Comparison of ENCODE assay signal across 23 cellular contexts in the genomic region with DNA sequence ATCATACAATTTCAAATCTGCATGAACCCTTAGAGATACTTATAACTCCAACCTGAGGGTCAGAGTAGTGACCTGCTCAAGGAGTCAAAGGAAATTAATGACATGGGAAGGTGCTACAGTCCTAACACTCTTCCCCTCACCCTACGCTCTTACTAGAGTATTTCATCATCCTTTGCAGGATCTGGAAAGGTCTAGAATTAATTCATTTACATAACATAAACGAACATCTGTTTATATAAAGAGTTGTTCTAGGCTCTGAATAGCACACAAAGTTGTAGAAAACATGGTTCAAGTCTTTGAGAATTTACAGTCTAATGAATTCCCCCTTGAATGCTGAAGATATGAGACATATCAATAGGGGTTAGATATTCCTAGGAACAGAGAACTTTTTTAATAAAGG. TPM values are rescaled to one million over a fixed set of nuclear protein-coding genes. Genes with fewer than 3 reads are reported as not detected.
DNase-seq lines count a peak whose midpoint lies in the region; ATAC-seq, FAIRE-seq and TF ChIP-seq lines count a peak whose summit lies in the region.
"Had no signal": no experiment of that assay in that cellular context is flagged by ENCODE, and none has a peak within 500 bp of the region (broad histone marks: within the 10 kb centered on the region; RNA-seq: fewer than 3 reads in every experiment).

No MANE protein-coding gene starts in this region.

- TF ChIP-seq RAD21 in HCT116 (IDR thresholded peaks at IDR 0.05; ENCODE audit: low read depth) (no peak), K562 (CRISPR knock-in tag; conservative IDR thresholded peaks at IDR 0.05 in 1 of 2, IDR thresholded peaks at IDR 0.05 in 1 of 2) (no peak)

- no peak overlapping the region for H3K4ac ChIP-seq in mesendoderm (ENCODE audit: low read depth, low read length)

- no peak overlapping the region for H2AK5ac ChIP-seq in mesendoderm (ENCODE audit: low read length)

- H3K4me2 ChIP-seq in HCT116 (ENCODE audit: low read length) (no peak overlapping the region), K562 (ENCODE audit: insufficient read depth, low read length) (no peak overlapping the region), mesendoderm (ENCODE audit: low read length) (no peak overlapping the region)
- H3K4me2 ChIP-seq: BLaER1, PC-9, SK-N-SH had no signal

- H3K27me3 ChIP-seq in HCT116 (ENCODE audit: insufficient read depth, low read length): no peaks in the 10 kb centered on the region
- H3K27me3 ChIP-seq in K562 (ENCODE audit: control insufficient read depth in 2 of 2, insufficient read depth in 2 of 2, low read length in 2 of 2): no peaks in the 10 kb centered on the region
- no peaks in the 10 kb centered on the region for H3K27me3 ChIP-seq in mesendoderm (ENCODE audit: insufficient read depth, low read length, poor library complexity)
- H3K27me3 ChIP-seq in MG63: no peaks in the 10 kb centered on the region
- H3K27me3 ChIP-seq: BLaER1 had no signal

- ATAC-seq in HCT116 (no peak), K562 (peak; percentile 92)

- POLR2A ChIA-PET in HCT116 (lab: Charles Lee): no interaction called here
- POLR2A ChIA-PET in K562 (lab: Yijun Ruan, JAX): interaction anchor here (0.8 kb wide), 1 partner anchor 8 kb away, joined by 3 read pairs; no protein-coding TSS in a partner anchor

- no peak overlapping the region for H3K56ac ChIP-seq in mesendoderm (ENCODE audit: low read length)

- H3K4me3 ChIP-seq in HCT116 (replicated peaks in 1 of 2; ENCODE audit: low read depth in 1 of 2, low read length in 2 of 2): no peak overlapping the region
- H3K4me3 ChIP-seq in K562: no peak overlapping the region
- H3K4me3 ChIP-seq in mesendoderm (ENCODE audit: low read length): no peak overlapping the region
- H3K4me3 ChIP-seq in MG63: no peak overlapping the region
- H3K4me3 ChIP-seq: BLaER1, PC-9 had no signal

- no peak overlapping the region for H4K5ac ChIP-seq in mesendoderm (ENCODE audit: low read length)

- DNase-seq in HCT116 (ENCODE audit: low read depth, low spot score): no peak
- DNase-seq in NCI-H460 (ENCODE audit: extremely low read depth, low read depth): peak; percentile 36
- DNase-seq in K562 (ENCODE audit: extremely low read depth in 1 of 4, low spot score in 3 of 4): no peak
- peak; percentile 23 for DNase-seq in mesendoderm
- no peak for DNase-seq in MG63
- DNase-seq in DMS53 treated with DMSO at 0.1 percent for 48 hours (lab: John Stamatoyannopoulos, UW; ENCODE audit: unreplicated experiment): no peak
- DNase-seq in Ammon's horn (ENCODE audit: low spot score): no peak
- DNase-seq: Caco-2; CD4-positive, alpha-beta memory T cell; GDM1; MM.1S; NCI-H1105; NCI-H146; NCI-H2029; NCI-H2227 treated with DMSO at 0.1 percent for 48 hours; NCI-H510A treated with DMSO at 0.1 percent for 48 hours; NCI-H82; PC-9; RPMI8226; SHP77 treated with DMSO at 0.1 percent for 48 hours; SK-N-SH had no signal

- no peak overlapping the region for H2BK120ac ChIP-seq in mesendoderm (ENCODE audit: low read depth, low read length)

- TF ChIP-seq POLR2A in HCT116 (IDR thresholded peaks at IDR 0.05; ENCODE audit: borderline replicate concordance, extremely low read depth, insufficient read depth, insufficient read length): no peak
- TF ChIP-seq POLR2A in K562 (conservative IDR thresholded peaks at IDR 0.05): no peak

- BruUV-seq in HCT116 (replicated peaks; lab: Mats Ljungman, UMichigan) (no TSS peak), K562 (replicated peaks; lab: Mats Ljungman, UMichigan) (no TSS peak)

- no peaks in the 10 kb centered on the region for H3K9me1 ChIP-seq in K562 (ENCODE audit: control insufficient read depth, insufficient read depth, low read length)

- H3K36me3 ChIP-seq in HCT116 (ENCODE audit: control insufficient read depth in 1 of 2, insufficient read depth in 2 of 2, low read length in 2 of 2) (no peaks in the 10 kb centered on the region), K562 (ENCODE audit: control insufficient read depth, insufficient read depth, low read length) (0 out of 3 replicates have a peak, but pooled peaks cover 2% of the 10 kb centered on the region), mesendoderm (ENCODE audit: control insufficient read depth, insufficient read depth, low read length) (no peaks in the 10 kb centered on the region), MG63 (no peaks in the 10 kb centered on the region)

- no peak overlapping the region for H2BK5ac ChIP-seq in mesendoderm (ENCODE audit: low read length)

- WGBS in K562 (ENCODE audit: insufficient coverage, low coverage, missing lambda C conversion rate): 21% methylated on average over 2 of the region's 2 CpGs
- no CpG with 5 or more reads among the region's 2 CpGs for WGBS in mesendoderm (ENCODE audit: extremely low coverage, insufficient coverage, low lambda C conversion rate)

- H3K9ac ChIP-seq in HCT116 (ENCODE audit: low read length) (no peak overlapping the region), K562 (ENCODE audit: insufficient read depth in 1 of 2, low read depth in 2 of 2, low read length in 2 of 2) (no peak overlapping the region), mesendoderm (ENCODE audit: low read length) (no peak overlapping the region)
- H3K9ac ChIP-seq: BLaER1, SK-N-SH had no signal

- CTCF ChIA-PET in HCT116 (lab: Charles Lee): no interaction called here
- CTCF ChIA-PET in K562 (lab: Yijun Ruan, JAX; ENCODE audit: low intra/inter-chr PET ratio): no interaction called here

- H3K23ac ChIP-seq in mesendoderm (ENCODE audit: low read length): no peak overlapping the region

- H3K79me2 ChIP-seq in HCT116 (ENCODE audit: insufficient read depth, low read length) (no peaks in the 10 kb centered on the region), K562 (ENCODE audit: control insufficient read depth, insufficient read depth, low read length) (no peaks in the 10 kb centered on the region), mesendoderm (ENCODE audit: control insufficient read depth, insufficient read depth, low read length) (no peaks in the 10 kb centered on the region)

- no peak overlapping the region for H3K18ac ChIP-seq in mesendoderm (ENCODE audit: low read length)

- H3K4me1 ChIP-seq in HCT116 (ENCODE audit: control insufficient read depth in 1 of 2, insufficient read depth in 2 of 2, low read length in 2 of 2): 0 out of 4 replicates have a peak, but pooled peaks cover 0 to 3% of the 10 kb centered on the region in 2 experiments
- peaks cover 0 to 12% of the 10 kb centered on the region in 2 experiments; a peak in 2 of 5 replicates for H3K4me1 ChIP-seq in K562 (replicated peaks in 1 of 2; ENCODE audit: control insufficient read depth in 2 of 2, insufficient read depth in 2 of 2, low read length in 2 of 2)
- H3K4me1 ChIP-seq in mesendoderm (ENCODE audit: control insufficient read depth, low read depth, low read length): no peaks in the 10 kb centered on the region
- H3K4me1 ChIP-seq: BLaER1, Caco-2 had no signal

- in situ Hi-C loops in K562 (cut with MboI): no loop called here

- no peak overlapping the region for H2BK15ac ChIP-seq in mesendoderm (replicated peaks; ENCODE audit: low read depth)

- intact Hi-C loops in HCT116 (cut with micrococcal nuclease): no loop called here
- intact Hi-C loops in K562 (cut with micrococcal nuclease): no loop called here

- H4K20me1 ChIP-seq in HCT116 (ENCODE audit: insufficient read depth): no peaks in the 10 kb centered on the region
- no peaks in the 10 kb centered on the region for H4K20me1 ChIP-seq in K562 (replicated peaks; ENCODE audit: control insufficient read depth, insufficient read depth, low read length)
- H4K20me1 ChIP-seq: BLaER1 had no signal

- H3K27ac ChIP-seq in HCT116 (ENCODE audit: low read depth, low read length) (no peak overlapping the region), K562 (ENCODE audit: extremely low read depth, low read depth, low read length) (no peak overlapping the region), mesendoderm (ENCODE audit: low read depth, low read length) (no peak overlapping the region)
- H3K27ac ChIP-seq: BLaER1, PC-9 had no signal

- FAIRE-seq in K562 (lab: Jason Lieb, UNC): no peak
- FAIRE-seq: H54 had no signal

- H3K79me1 ChIP-seq in mesendoderm (ENCODE audit: low read length): no peaks in the 10 kb centered on the region

- RAD21 ChIA-PET in HCT116 (lab: Charles Lee; ENCODE audit: low non-redundant PET in 1 of 2, low total read pairs in 2 of 2, uncharacterized antibody in 2 of 2, unreplicated experiment in 2 of 2): no interaction called here

- TF ChIP-seq EP300 in K562 (IDR thresholded peaks at IDR 0.05; ENCODE audit: low read length): peak; percentile 78; the same call in 1 of the 2 replicates

- H2AFZ ChIP-seq in HCT116 (ENCODE audit: low read depth, low read length, poor library complexity, severe bottlenecking) (no peak overlapping the region), K562 (ENCODE audit: low read depth, low read length) (no peak overlapping the region)
- H2AFZ ChIP-seq: PC-9 had no signal

- H3K9me3 ChIP-seq in HCT116 (ENCODE audit: control insufficient read depth in 1 of 2, insufficient read depth in 1 of 2, low read depth in 1 of 2, low read length in 2 of 2): no peaks in the 10 kb centered on the region
- H3K9me3 ChIP-seq in K562 (replicated peaks; ENCODE audit: control insufficient read depth, insufficient read depth, low read depth, low read length): no peaks in the 10 kb centered on the region
- no peaks in the 10 kb centered on the region for H3K9me3 ChIP-seq in MG63
- H3K9me3 ChIP-seq: BLaER1, Caco-2, SK-N-SH had no signal

- no peak overlapping the region for H4K8ac ChIP-seq in mesendoderm (ENCODE audit: low read depth, low read length)

- no peak for TF ChIP-seq CTCF in HCT116 (IDR thresholded peaks at IDR 0.05 in 2 of 3, conservative IDR thresholded peaks at IDR 0.05 in 1 of 3; ENCODE audit: borderline replicate concordance in 1 of 3, insufficient read depth in 1 of 3, low read depth in 2 of 3, low read length in 2 of 3)
- no peak for TF ChIP-seq CTCF in K562 (IDR thresholded peaks at IDR 0.05 in 2 of 3, conservative IDR thresholded peaks at IDR 0.05 in 1 of 3; ENCODE audit: insufficient read depth in 2 of 3, low read depth in 1 of 3, low read length in 3 of 3)

- no peaks in the 10 kb centered on the region for H3K9me2 ChIP-seq in HCT116 (ENCODE audit: insufficient read depth)
- H3K9me2 ChIP-seq: SK-N-SH had no signal

RNA-seq across cellular contexts. Expression of gene DNAJB12, which starts 32.5 kb away (rescaled TPM):
- total RNA-seq in HCT116 (2021; ENCODE audit: unreplicated experiment) (25.8 TPM), K562 (2014; rRNA removed) (22.1 and 30.2 TPM in 2 replicates), K562 (2014; rRNA removed; fragmentation: Illumina TruSeq; extraction: Trizol) (12.9 and 15.1 TPM in 2 replicates), K562 (2015; rRNA removed; fragmentation: Illumina TruSeq; extraction: Trizol) (20.5 and 22.0 TPM in 2 replicates), K562 (2021) (31.0 and 31.5 TPM in 2 replicates)
- 19.8 and 23.4 TPM in 2 replicates for polyA plus RNA-seq in HCT116 (2012)
- 5.4 and 7.0 TPM in 2 replicates for total RNA-seq in NCI-H460 (2014; rRNA removed; shearing (Covaris generic))
- polyA plus RNA-seq in NCI-H460 (2014; cell fraction: nucleus; rRNA removed): 13.4 and 23.8 TPM in 2 replicates
- total RNA-seq in K562 (2011; cell fraction: chromatin; rRNA removed; ENCODE audit: low replicate concordance): 37.8 and 67.4 TPM in 2 replicates
- total RNA-seq in K562 (2011; cell fraction: nucleolus; rRNA removed): 41.7 and 47.7 TPM in 2 replicates
- 40.8 and 49.2 TPM in 2 replicates for total RNA-seq in K562 (2011; cell fraction: nucleoplasm; rRNA removed)
- polyA plus RNA-seq in K562 (2011; rRNA removed) (10.2 and 13.3 TPM in 2 replicates), K562 (2014; fragmentation: Illumina TruSeq; extraction: Trizol) (24.1 and 26.2 TPM in 2 replicates), K562 (2014; fragmentation: Nextera tagmentation; extraction: Ambion mirVana) (1 to 10 TPM; 3.5 to 4.7 TPM), K562 (2014; rRNA removed) (18.4 and 20.3 TPM in 2 replicates)
- 12.4 and 17.8 TPM in 2 replicates for polyA plus RNA-seq in K562 (2011; cell fraction: cytosol; rRNA removed)
- polyA plus RNA-seq in K562 (2011; cell fraction: nucleus; rRNA removed): 27.1 and 42.9 TPM in 2 replicates
- polyA plus RNA-seq in K562 (2012): 21.6 and 29.2 TPM in 2 replicates
- 7.6 and 8.6 TPM in 2 replicates for polyA minus RNA-seq in K562 (2011; rRNA and poly(A)+ RNA removed)
- 11.4 and 13.2 TPM in 2 replicates for polyA minus RNA-seq in K562 (2011; cell fraction: cytosol; rRNA and poly(A)+ RNA removed)
- 14.1 and 15.7 TPM in 2 replicates for polyA minus RNA-seq in K562 (2011; cell fraction: nucleus; rRNA and poly(A)+ RNA removed)
- polyA plus RNA-seq in mesendoderm (2013, experiment 1 of 2): 15.4 TPM
- 15.1 TPM for polyA plus RNA-seq in mesendoderm (2013, experiment 2 of 2)
- total RNA-seq in MG63 (2014; rRNA removed; shearing (Covaris generic); ENCODE audit: low replicate concordance): 19.3 and 24.4 TPM in 2 replicates

Comparison
In these comparisons a context has a peak if more than half of its experiments do, and no peak if none do; other contexts are left out.
1. DNase-seq: peak in NCI-H460 (single experiment) and mesendoderm (single experiment); none in HCT116 (single experiment), K562 (0 of 4), MG63 (single experiment), DMS53 treated with DMSO at 0.1 percent for 48 hours (single experiment) and Ammon's horn (single experiment).
2. Of the 22 proteins assayed by ChIP-seq in both K562 and HCT116: peak only in K562: FOSL1; only in HCT116: CEBPB; in both: none; in neither: 18; mixed calls (peak in some experiments, not most) for 2.